8 cellular contexts compared by ENCODE assay signal in genomic region chr13:50512602-50513527, GRCh38.
DNase-seq lines count a peak whose midpoint lies in the region; ATAC-seq, FAIRE-seq and TF ChIP-seq lines count a peak whose summit lies in the region.

No MANE protein-coding gene starts in this region.

- H3K27ac ChIP-seq in A549: no peak overlapping the region

- ATAC-seq in A549 (no peak), GM18508 (IDR thresholded peaks at IDR 0.05; ENCODE audit: insufficient read depth, unreplicated experiment) (peak; percentile 71), HG02981 (IDR thresholded peaks at IDR 0.05; ENCODE audit: unreplicated experiment) (peak; percentile 86)

- no peaks in the 10 kb centered on the region for H3K27me3 ChIP-seq in Caco-2 (replicated peaks; ENCODE audit: control insufficient read depth, insufficient read depth, low read length)

- no peak for TF ChIP-seq EP300 in A549 (IDR thresholded peaks at IDR 0.05)

- H3K27ac Mint-ChIP-seq in Caco-2 (ENCODE audit: unreplicated experiment): no peak overlapping the region

- no peak for TF ChIP-seq RAD21 in A549 (conservative IDR thresholded peaks at IDR 0.05 in 1 of 2, IDR thresholded peaks at IDR 0.05 in 1 of 2)

- H3K9me3 Mint-ChIP-seq in Caco-2 (ENCODE audit: unreplicated experiment): no peaks in the 10 kb centered on the region

- peaks cover 7% of the 10 kb centered on the region for H3K4me1 Mint-ChIP-seq in Caco-2 (ENCODE audit: low read depth, unreplicated experiment)

- H3K4me3 Mint-ChIP-seq in Caco-2 (ENCODE audit: unreplicated experiment): no peak overlapping the region

- POLR2A ChIA-PET in A549 (lab: Yijun Ruan, JAX) (no interaction called here), Caco-2 (lab: Charles Lee) (no interaction called here)

- CTCF ChIA-PET in A549 (lab: Yijun Ruan, JAX): interaction anchor here (0.9 kb wide), 1 partner anchor 19 kb away, joined by 3 read pairs; no protein-coding TSS in a partner anchor
- CTCF ChIA-PET in Caco-2 (lab: Charles Lee): no interaction called here

- FAIRE-seq in A549 (lab: Jason Lieb, UNC) (no peak), RCC 7860 (lab: Jason Lieb, UNC) (peak; percentile 70), islet of Langerhans (lab: Jason Lieb, UNC) (peak; percentile 45)

- BruUV-seq in Caco-2 (replicated peaks; lab: Mats Ljungman, UMichigan): no TSS peak

- H3K36me3 ChIP-seq in Caco-2 (ENCODE audit: control insufficient read depth, insufficient read depth, low read length): no peaks in the 10 kb centered on the region

- no peak for TF ChIP-seq POLR2A in A549 (IDR thresholded peaks at IDR 0.05; ENCODE audit: low read length)

- TF ChIP-seq CTCF in A549 (IDR thresholded peaks at IDR 0.05): no peak
- TF ChIP-seq CTCF in Caco-2 (IDR thresholded peaks at IDR 0.05; ENCODE audit: insufficient read depth in 1 of 2, low read depth in 1 of 2, low read length in 1 of 2, severe bottlenecking in 1 of 2, unreplicated experiment in 1 of 2): no peak

- DNase-seq in A549 (ENCODE audit: low read depth in 1 of 2, low spot score in 1 of 2) (no peak), RCC 7860 (ENCODE audit: low spot score) (no peak), amygdala (lab: John Stamatoyannopoulos, UW) (peak in 33 of 56 donors; percentile 8 to 63 (median 37)), Caco-2 (no peak)
- peak; percentile 11 to 21 for DNase-seq in stimulated activated CD4-positive, alpha-beta T cell treated with anti-CD3 and anti-CD28 coated beads, Interleukin-1b, Interleukin-23, amount 100 ng/mL, for 4 hours (ENCODE audit: low read depth in 2 of 2)

- H3K4me3 ChIP-seq in A549 (no peak overlapping the region), Caco-2 (ENCODE audit: low read depth, low read length) (no peak overlapping the region)

- H3K36me3 Mint-ChIP-seq in Caco-2 (ENCODE audit: insufficient read depth, unreplicated experiment): no peaks in the 10 kb centered on the region

- H3K4me2 ChIP-seq in A549: peak overlapping the region; percentile 28; the same call in 1 of the 3 replicates

- no peaks in the 10 kb centered on the region for H3K27me3 Mint-ChIP-seq in Caco-2 (ENCODE audit: insufficient read depth, unreplicated experiment)

- intact Hi-C loops in Caco-2 (cut with micrococcal nuclease; ENCODE audit: unreplicated experiment): no loop called here

- no peaks in the 10 kb centered on the region for H3K9me3 ChIP-seq in A549
- no peaks in the 10 kb centered on the region for H3K9me3 ChIP-seq in Caco-2

- WGBS in A549 (ENCODE audit: missing lambda C conversion rate): 64% methylated on average over 12 of the region's 12 CpGs

- H3K4me1 ChIP-seq in A549: peaks cover 10% of the 10 kb centered on the region; the same call in 2 of the 3 replicates
- H3K4me1 ChIP-seq in Caco-2: peaks cover 5% of the 10 kb centered on the region; the same call in 1 of the 2 replicates

TF ChIP-seq in A549, 52 proteins besides CTCF, POLR2A, EP300 and RAD21:
- no peak for TF ChIP-seq HMGXB4 (CRISPR knock-in tag; IDR thresholded peaks at IDR 0.05; ENCODE audit: borderline replicate concordance)
- no peak for TF ChIP-seq POLR2AphosphoS2 (conservative IDR thresholded peaks at IDR 0.05; ENCODE audit: low read length)
- no peak for TF ChIP-seq CBX8 (IDR thresholded peaks at IDR 0.05)
- TF ChIP-seq BHLHE40 (IDR thresholded peaks at IDR 0.05; ENCODE audit: low read depth, low read length): no peak
- no peak for TF ChIP-seq MYC (IDR thresholded peaks at IDR 0.05; ENCODE audit: borderline replicate concordance, low read length)
- TF ChIP-seq BCL3 (IDR thresholded peaks at IDR 0.05): no peak
- no peak for TF ChIP-seq FOSB (CRISPR knock-in tag; IDR thresholded peaks at IDR 0.05)
- no peak for TF ChIP-seq MAZ (IDR thresholded peaks at IDR 0.05; ENCODE audit: borderline replicate concordance, low read depth, low read length)
- no peak for TF ChIP-seq GATA3 (IDR thresholded peaks at IDR 0.05; ENCODE audit: borderline replicate concordance)
- TF ChIP-seq CEBPB (IDR thresholded peaks at IDR 0.05): no peak
- TF ChIP-seq MAX (IDR thresholded peaks at IDR 0.05): no peak
- TF ChIP-seq JUNB (IDR thresholded peaks at IDR 0.05): no peak
- TF ChIP-seq ESRRA (IDR thresholded peaks at IDR 0.05; ENCODE audit: borderline replicate concordance, low read length): no peak

Comparison
In these comparisons a context has a peak if more than half of its experiments do, and no peak if none do; other contexts are left out.
1. ATAC-seq: peak in GM18508 (single experiment) and HG02981 (single experiment); none in A549 (0 of 2).
2. DNase-seq: peak in amygdala (33 of 56) and stimulated activated CD4-positive, alpha-beta T cell treated with anti-CD3 and anti-CD28 coated beads, Interleukin-1b, Interleukin-23, amount 100 ng/mL, for 4 hours (2 of 2); none in A549 (0 of 2), RCC 7860 (single experiment) and Caco-2 (0 of 2).